Comparison of ENCODE assay signal across 1 cellular context in the genomic region with DNA sequence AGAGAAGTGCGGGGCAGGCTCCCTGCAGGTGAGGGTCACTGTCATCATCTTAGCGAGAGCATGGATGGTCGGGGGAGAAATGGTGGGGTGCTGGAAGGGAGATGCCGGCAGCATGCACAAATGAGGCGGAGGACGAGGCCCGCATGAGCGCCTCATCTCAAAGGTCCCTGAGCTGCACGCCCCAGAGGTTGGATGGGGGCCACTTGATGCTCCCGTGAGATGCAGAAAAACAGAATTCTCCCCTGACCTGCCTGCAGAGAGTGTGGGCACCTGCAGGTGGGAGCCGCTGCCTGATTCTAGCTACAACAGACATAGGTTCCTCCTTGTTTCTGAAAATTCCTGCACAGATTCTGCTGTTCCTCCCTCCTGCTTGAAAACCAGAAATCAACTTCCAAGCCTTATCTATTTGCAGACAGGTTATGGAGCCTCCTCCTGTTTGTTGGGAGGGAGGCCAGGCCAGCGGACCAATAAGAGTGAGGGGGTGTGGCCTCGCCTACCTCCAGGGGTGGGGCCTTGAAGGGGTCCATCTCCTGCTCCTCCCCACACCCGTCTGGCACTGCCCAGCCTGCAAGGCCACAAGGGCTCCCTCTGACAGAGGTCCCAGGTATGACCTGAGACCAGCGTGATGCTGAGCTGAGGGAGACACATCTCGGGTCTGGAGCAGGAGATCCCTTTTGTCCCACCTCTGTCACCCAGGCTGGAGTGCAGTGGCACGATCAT.
TF ChIP-seq lines count a peak whose summit lies in the region.

No MANE protein-coding gene starts in this region.

TF ChIP-seq in K562, 482 proteins besides CTCF, POLR2A, EP300 and RAD21 (continued from another document and continues in another):
- TF ChIP-seq ZBTB40 (IDR thresholded peaks at IDR 0.05) (no peak), ZBTB40 (CRISPR knock-in tag; IDR thresholded peaks at IDR 0.05) (no peak), NFIC (IDR thresholded peaks at IDR 0.05) (no peak), TBP (optimal IDR thresholded peaks at IDR 0.05; ENCODE audit: low read depth, low read length) (no peak), CC2D1A (IDR thresholded peaks at IDR 0.05) (no peak), ESRRB (CRISPR knock-in tag; IDR thresholded peaks at IDR 0.05; ENCODE audit: borderline replicate concordance) (no peak), THAP12 (CRISPR knock-in tag; IDR thresholded peaks at IDR 0.05) (no peak), RNF2 (IDR thresholded peaks at IDR 0.05) (no peak), GATAD2A (IDR thresholded peaks at IDR 0.05) (no peak), ZNF408 (CRISPR knock-in tag; IDR thresholded peaks at IDR 0.05; ENCODE audit: low read depth) (no peak), NR2C2 (CRISPR knock-in tag; IDR thresholded peaks at IDR 0.05) (no peak), NR2C2 (tag; IDR thresholded peaks at IDR 0.05) (no peak), HSF4 (CRISPR knock-in tag; IDR thresholded peaks at IDR 0.05; ENCODE audit: borderline replicate concordance) (no peak), TEAD4 (IDR thresholded peaks at IDR 0.05; ENCODE audit: low read length) (peak; percentile 50; the same call in 1 of the 2 replicates), TEAD4 (CRISPR knock-in tag; IDR thresholded peaks at IDR 0.05; ENCODE audit: borderline replicate concordance) (no peak), XRCC3 (IDR thresholded peaks at IDR 0.05) (no peak), XRCC5 (IDR thresholded peaks at IDR 0.05; ENCODE audit: low read depth, low read length) (0 out of 2 replicates have a peak, but pooled peaks have one; percentile 20), ELF2 (CRISPR knock-in tag; IDR thresholded peaks at IDR 0.05) (no peak), RB1 (IDR thresholded peaks at IDR 0.05; ENCODE audit: low read depth) (no peak), KLF10 (CRISPR knock-in tag; IDR thresholded peaks at IDR 0.05) (no peak), POLR3A (IDR thresholded peaks at IDR 0.05; ENCODE audit: borderline replicate concordance, extremely low read depth, insufficient read depth, insufficient read length) (no peak), RCOR1 (IDR thresholded peaks at IDR 0.05; ENCODE audit: borderline replicate concordance in 1 of 2, low read depth in 2 of 2, low read length in 2 of 2) (peak in 1 of 2 experiments; percentile 57; a peak in 1 of 4 replicates), PHF8 (IDR thresholded peaks at IDR 0.05; ENCODE audit: borderline replicate concordance, low read length) (no peak), RBM15 (IDR thresholded peaks at IDR 0.05; ENCODE audit: insufficient read depth, low read length) (no peak), CBFA2T2 (conservative IDR thresholded peaks at IDR 0.05) (no peak), ARID1B (IDR thresholded peaks at IDR 0.05) (no peak), ZNF655 (CRISPR knock-in tag; IDR thresholded peaks at IDR 0.05) (no peak)
- TF ChIP-seq, protein P1, sequence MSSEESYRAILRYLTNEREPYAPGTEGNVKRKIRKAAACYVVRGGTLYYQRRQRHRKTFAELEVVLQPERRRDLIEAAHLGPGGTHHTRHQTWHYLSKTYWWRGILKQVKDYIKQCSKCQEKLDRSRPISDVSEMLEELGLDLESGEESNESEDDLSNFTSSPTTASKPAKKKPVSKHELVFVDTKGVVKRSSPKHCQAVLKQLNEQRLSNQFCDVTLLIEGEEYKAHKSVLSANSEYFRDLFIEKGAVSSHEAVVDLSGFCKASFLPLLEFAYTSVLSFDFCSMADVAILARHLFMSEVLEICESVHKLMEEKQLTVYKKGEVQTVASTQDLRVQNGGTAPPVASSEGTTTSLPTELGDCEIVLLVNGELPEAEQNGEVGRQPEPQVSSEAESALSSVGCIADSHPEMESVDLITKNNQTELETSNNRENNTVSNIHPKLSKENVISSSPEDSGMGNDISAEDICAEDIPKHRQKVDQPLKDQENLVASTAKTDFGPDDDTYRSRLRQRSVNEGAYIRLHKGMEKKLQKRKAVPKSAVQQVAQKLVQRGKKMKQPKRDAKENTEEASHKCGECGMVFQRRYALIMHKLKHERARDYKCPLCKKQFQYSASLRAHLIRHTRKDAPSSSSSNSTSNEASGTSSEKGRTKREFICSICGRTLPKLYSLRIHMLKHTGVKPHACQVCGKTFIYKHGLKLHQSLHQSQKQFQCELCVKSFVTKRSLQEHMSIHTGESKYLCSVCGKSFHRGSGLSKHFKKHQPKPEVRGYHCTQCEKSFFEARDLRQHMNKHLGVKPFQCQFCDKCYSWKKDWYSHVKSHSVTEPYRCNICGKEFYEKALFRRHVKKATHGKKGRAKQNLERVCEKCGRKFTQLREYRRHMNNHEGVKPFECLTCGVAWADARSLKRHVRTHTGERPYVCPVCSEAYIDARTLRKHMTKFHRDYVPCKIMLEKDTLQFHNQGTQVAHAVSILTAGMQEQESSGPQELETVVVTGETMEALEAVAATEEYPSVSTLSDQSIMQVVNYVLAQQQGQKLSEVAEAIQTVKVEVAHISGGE (CRISPR knock-in tag; IDR thresholded peaks at IDR 0.05), result no peak
- TF ChIP-seq, protein P2, sequence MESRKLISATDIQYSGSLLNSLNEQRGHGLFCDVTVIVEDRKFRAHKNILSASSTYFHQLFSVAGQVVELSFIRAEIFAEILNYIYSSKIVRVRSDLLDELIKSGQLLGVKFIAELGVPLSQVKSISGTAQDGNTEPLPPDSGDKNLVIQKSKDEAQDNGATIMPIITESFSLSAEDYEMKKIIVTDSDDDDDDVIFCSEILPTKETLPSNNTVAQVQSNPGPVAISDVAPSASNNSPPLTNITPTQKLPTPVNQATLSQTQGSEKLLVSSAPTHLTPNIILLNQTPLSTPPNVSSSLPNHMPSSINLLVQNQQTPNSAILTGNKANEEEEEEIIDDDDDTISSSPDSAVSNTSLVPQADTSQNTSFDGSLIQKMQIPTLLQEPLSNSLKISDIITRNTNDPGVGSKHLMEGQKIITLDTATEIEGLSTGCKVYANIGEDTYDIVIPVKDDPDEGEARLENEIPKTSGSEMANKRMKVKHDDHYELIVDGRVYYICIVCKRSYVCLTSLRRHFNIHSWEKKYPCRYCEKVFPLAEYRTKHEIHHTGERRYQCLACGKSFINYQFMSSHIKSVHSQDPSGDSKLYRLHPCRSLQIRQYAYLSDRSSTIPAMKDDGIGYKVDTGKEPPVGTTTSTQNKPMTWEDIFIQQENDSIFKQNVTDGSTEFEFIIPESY (CRISPR knock-in tag; IDR thresholded peaks at IDR 0.05), result no peak
- TF ChIP-seq, protein P3, sequence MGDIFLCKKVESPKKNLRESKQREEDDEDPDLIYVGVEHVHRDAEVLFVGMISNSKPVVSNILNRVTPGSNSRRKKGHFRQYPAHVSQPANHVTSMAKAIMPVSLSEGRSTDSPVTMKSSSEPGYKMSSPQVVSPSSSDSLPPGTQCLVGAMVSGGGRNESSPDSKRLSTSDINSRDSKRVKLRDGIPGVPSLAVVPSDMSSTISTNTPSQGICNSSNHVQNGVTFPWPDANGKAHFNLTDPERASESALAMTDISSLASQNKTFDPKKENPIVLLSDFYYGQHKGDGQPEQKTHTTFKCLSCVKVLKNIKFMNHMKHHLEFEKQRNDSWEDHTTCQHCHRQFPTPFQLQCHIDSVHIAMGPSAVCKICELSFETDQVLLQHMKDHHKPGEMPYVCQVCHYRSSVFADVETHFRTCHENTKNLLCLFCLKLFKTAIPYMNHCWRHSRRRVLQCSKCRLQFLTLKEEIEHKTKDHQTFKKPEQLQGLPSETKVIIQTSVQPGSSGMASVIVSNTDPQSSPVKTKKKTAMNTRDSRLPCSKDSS (IDR thresholded peaks at IDR 0.05; ENCODE audit: low read depth, partially characterized antibody), result no peak
- TF ChIP-seq, protein P4, sequence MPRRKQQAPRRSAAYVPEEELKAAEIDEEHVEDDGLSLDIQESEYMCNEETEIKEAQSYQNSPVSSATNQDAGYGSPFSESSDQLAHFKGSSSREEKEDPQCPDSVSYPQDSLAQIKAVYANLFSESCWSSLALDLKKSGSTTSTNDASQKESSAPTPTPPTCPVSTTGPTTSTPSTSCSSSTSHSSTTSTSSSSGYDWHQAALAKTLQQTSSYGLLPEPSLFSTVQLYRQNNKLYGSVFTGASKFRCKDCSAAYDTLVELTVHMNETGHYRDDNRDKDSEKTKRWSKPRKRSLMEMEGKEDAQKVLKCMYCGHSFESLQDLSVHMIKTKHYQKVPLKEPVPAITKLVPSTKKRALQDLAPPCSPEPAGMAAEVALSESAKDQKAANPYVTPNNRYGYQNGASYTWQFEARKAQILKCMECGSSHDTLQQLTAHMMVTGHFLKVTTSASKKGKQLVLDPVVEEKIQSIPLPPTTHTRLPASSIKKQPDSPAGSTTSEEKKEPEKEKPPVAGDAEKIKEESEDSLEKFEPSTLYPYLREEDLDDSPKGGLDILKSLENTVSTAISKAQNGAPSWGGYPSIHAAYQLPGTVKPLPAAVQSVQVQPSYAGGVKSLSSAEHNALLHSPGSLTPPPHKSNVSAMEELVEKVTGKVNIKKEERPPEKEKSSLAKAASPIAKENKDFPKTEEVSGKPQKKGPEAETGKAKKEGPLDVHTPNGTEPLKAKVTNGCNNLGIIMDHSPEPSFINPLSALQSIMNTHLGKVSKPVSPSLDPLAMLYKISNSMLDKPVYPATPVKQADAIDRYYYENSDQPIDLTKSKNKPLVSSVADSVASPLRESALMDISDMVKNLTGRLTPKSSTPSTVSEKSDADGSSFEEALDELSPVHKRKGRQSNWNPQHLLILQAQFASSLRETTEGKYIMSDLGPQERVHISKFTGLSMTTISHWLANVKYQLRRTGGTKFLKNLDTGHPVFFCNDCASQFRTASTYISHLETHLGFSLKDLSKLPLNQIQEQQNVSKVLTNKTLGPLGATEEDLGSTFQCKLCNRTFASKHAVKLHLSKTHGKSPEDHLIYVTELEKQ (CRISPR knock-in tag; IDR thresholded peaks at IDR 0.05), result no peak
